1 cellular context compared by ENCODE assay signal in the genomic region with DNA sequence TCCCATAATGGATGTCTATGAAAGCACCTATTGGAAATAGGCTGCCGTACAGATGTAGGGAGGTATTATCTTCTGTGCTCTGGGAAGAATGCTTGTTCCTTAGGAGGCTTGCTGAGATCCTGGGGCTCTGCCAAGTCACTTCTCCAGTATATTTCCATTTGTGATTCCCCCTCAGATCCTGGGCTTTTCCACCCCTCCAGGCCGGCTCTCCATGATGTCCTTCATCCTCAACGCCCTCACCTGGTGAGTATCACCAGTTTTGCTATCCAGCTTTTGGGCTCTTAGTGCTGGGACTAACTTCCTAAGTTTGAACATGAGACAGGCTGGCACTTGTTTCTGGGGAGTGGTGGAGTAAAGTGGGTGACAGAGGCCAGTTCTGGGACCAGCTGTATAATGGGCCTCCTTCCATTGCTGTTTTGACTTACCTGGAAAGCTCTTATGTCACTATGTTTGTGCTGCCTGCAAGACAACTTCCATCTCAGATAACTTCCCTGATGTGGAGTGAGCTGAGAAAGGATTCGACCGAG.
TF ChIP-seq lines count a peak whose summit lies in the region.

No MANE protein-coding gene starts in this region.

TF ChIP-seq in GM12878, 131 proteins besides CTCF, POLR2A, EP300 and RAD21:
- TF ChIP-seq ZNF274 (IDR thresholded peaks at IDR 0.05; ENCODE audit: insufficient read depth, insufficient read length): no peak
- no peak for TF ChIP-seq IRF5 (IDR thresholded peaks at IDR 0.05; ENCODE audit: borderline replicate concordance)
- no peak for TF ChIP-seq CREM (IDR thresholded peaks at IDR 0.05; ENCODE audit: low read depth)
- TF ChIP-seq, protein P1, sequence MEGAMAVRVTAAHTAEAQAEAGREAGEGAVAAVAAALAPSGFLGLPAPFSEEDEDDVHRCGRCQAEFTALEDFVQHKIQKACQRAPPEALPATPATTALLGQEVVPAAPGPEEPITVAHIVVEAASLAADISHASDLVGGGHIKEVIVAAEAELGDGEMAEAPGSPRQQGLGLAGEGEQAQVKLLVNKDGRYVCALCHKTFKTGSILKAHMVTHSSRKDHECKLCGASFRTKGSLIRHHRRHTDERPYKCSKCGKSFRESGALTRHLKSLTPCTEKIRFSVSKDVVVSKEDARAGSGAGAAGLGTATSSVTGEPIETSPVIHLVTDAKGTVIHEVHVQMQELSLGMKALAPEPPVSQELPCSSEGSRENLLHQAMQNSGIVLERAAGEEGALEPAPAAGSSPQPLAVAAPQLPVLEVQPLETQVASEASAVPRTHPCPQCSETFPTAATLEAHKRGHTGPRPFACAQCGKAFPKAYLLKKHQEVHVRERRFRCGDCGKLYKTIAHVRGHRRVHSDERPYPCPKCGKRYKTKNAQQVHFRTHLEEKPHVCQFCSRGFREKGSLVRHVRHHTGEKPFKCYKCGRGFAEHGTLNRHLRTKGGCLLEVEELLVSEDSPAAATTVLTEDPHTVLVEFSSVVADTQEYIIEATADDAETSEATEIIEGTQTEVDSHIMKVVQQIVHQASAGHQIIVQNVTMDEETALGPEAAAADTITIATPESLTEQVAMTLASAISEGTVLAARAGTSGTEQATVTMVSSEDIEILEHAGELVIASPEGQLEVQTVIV (IDR thresholded peaks at IDR 0.05; ENCODE audit: borderline replicate concordance, partially characterized antibody): no peak
- TF ChIP-seq WRNIP1 (IDR thresholded peaks at IDR 0.05; ENCODE audit: borderline replicate concordance, low read depth, low read length): no peak
- TF ChIP-seq MEF2A (IDR thresholded peaks at IDR 0.05; ENCODE audit: insufficient read depth, low read depth, low read length): no peak
- no peak for TF ChIP-seq HDAC6 (IDR thresholded peaks at IDR 0.05; ENCODE audit: unreplicated experiment)
- TF ChIP-seq, protein P2, sequence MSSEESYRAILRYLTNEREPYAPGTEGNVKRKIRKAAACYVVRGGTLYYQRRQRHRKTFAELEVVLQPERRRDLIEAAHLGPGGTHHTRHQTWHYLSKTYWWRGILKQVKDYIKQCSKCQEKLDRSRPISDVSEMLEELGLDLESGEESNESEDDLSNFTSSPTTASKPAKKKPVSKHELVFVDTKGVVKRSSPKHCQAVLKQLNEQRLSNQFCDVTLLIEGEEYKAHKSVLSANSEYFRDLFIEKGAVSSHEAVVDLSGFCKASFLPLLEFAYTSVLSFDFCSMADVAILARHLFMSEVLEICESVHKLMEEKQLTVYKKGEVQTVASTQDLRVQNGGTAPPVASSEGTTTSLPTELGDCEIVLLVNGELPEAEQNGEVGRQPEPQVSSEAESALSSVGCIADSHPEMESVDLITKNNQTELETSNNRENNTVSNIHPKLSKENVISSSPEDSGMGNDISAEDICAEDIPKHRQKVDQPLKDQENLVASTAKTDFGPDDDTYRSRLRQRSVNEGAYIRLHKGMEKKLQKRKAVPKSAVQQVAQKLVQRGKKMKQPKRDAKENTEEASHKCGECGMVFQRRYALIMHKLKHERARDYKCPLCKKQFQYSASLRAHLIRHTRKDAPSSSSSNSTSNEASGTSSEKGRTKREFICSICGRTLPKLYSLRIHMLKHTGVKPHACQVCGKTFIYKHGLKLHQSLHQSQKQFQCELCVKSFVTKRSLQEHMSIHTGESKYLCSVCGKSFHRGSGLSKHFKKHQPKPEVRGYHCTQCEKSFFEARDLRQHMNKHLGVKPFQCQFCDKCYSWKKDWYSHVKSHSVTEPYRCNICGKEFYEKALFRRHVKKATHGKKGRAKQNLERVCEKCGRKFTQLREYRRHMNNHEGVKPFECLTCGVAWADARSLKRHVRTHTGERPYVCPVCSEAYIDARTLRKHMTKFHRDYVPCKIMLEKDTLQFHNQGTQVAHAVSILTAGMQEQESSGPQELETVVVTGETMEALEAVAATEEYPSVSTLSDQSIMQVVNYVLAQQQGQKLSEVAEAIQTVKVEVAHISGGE (CRISPR knock-in tag; IDR thresholded peaks at IDR 0.05): no peak
- TF ChIP-seq ATF7 (IDR thresholded peaks at IDR 0.05; ENCODE audit: low read depth): no peak
- no peak for TF ChIP-seq NFYA (IDR thresholded peaks at IDR 0.05; ENCODE audit: borderline replicate concordance, low read depth, low read length)
- no peak for TF ChIP-seq MXI1 (IDR thresholded peaks at IDR 0.05; ENCODE audit: low read depth, low read length)
- no peak for TF ChIP-seq SREBF2 (IDR thresholded peaks at IDR 0.05; ENCODE audit: low read length)
- TF ChIP-seq MEF2B (IDR thresholded peaks at IDR 0.05; ENCODE audit: partially characterized antibody, poor library complexity, severe bottlenecking): no peak
